Comparison of ENCODE assay signal across 14 cellular contexts in the genomic region with DNA sequence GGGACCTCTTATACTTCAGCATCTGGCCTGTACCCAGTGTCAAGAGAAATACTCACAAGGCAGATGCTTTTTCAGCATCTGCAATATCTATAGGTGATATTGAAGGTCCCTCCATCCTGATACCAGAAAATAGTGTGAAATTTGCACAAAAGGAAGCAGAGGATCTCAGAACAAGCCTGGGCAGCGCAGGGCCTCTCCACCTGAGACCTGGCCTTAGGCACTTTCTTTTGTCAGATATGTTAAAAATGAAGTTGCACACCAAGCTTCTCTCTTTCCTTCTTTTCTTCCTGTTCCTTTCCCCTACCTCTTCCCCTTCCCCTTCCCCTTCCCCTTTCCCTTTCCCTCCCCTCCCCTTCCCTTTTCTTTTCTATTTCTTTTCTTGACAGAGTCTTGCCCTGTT.
"Had no signal": no experiment of that assay in that cellular context is flagged by ENCODE, and none has a peak within 500 bp of the region (broad histone marks: within the 10 kb centered on the region; RNA-seq: fewer than 3 reads in every experiment).

No MANE protein-coding gene starts in this region.

- H3K4me3 Mint-ChIP-seq: activated CD4-positive, alpha-beta memory T cell treated with anti-CD3 and anti-CD28 coated beads for 36 hours; activated naive CD4-positive, alpha-beta T cell treated with anti-CD3 and anti-CD28 coated beads, Interleukin-2, amount 10 ng/mL, durations not matched to agents 7 days and 5 days; activated T-helper 1 cell treated with anti-CD3 and anti-CD28 coated beads, Interleukin-12 subunit alpha, Interleukin-12 subunit beta, Interleukin-2, Interleukin-4 antibody, amounts not matched to agents 30 ng/mL and 10 ng/mL and 1 ng/mL, durations not matched to agents 14 hours and 24 hours and 36 hours; natural killer cell had no signal

- H3K27me3 ChIP-seq: brain microvascular endothelial cell, foreskin keratinocyte, transverse colon had no signal

- H3K36me3 Mint-ChIP-seq: natural killer cell had no signal

- H3K36me3 ChIP-seq: brain microvascular endothelial cell, transverse colon had no signal

- H3K27me3 Mint-ChIP-seq: activated CD4-positive, alpha-beta memory T cell treated with anti-CD3 and anti-CD28 coated beads for 36 hours; activated naive CD4-positive, alpha-beta T cell treated with anti-CD3 and anti-CD28 coated beads, Interleukin-2, amount 10 ng/mL, durations not matched to agents 7 days and 5 days had no signal

- H3K4me3 ChIP-seq: transverse colon had no signal

- DNase-seq: activated CD4-positive, alpha-beta memory T cell treated with anti-CD3 and anti-CD28 coated beads for 36 hours; activated naive CD4-positive, alpha-beta T cell treated with anti-CD3 and anti-CD28 coated beads, Interleukin-2, amount 10 ng/mL, durations not matched to agents 7 days and 5 days; anterior cingulate cortex; brain microvascular endothelial cell; effector CD8-positive, alpha-beta T cell; head of caudate nucleus; mesendoderm; natural killer cell; stimulated activated CD4-positive, alpha-beta T cell treated with anti-CD3 and anti-CD28 coated beads, Interleukin-2, amount 100 ng/mL, for 48 hours; stimulated activated naive CD4-positive, alpha-beta T cell; transverse colon had no signal

- H3K27ac Mint-ChIP-seq: activated naive CD4-positive, alpha-beta T cell treated with anti-CD3 and anti-CD28 coated beads, Interleukin-2, amount 10 ng/mL, durations not matched to agents 7 days and 5 days; activated T-helper 1 cell treated with anti-CD3 and anti-CD28 coated beads, Interleukin-12 subunit alpha, Interleukin-12 subunit beta, Interleukin-2, Interleukin-4 antibody, amounts not matched to agents 30 ng/mL and 10 ng/mL and 1 ng/mL, durations not matched to agents 14 hours and 24 hours and 36 hours had no signal

- H3K9me3 Mint-ChIP-seq: activated CD4-positive, alpha-beta memory T cell treated with anti-CD3 and anti-CD28 coated beads for 36 hours; activated naive CD4-positive, alpha-beta T cell treated with anti-CD3 and anti-CD28 coated beads, Interleukin-2, amount 10 ng/mL, durations not matched to agents 7 days and 5 days; activated T-helper 1 cell treated with anti-CD3 and anti-CD28 coated beads, Interleukin-12 subunit alpha, Interleukin-12 subunit beta, Interleukin-2, Interleukin-4 antibody, amounts not matched to agents 30 ng/mL and 10 ng/mL and 1 ng/mL, durations not matched to agents 14 hours and 24 hours and 36 hours; natural killer cell had no signal

- H3K9me3 ChIP-seq: transverse colon had no signal

- H3K27ac ChIP-seq: brain microvascular endothelial cell, foreskin keratinocyte had no signal

- ATAC-seq: activated CD4-positive, CD25-positive, alpha-beta regulatory T cell treated with anti-CD3 and anti-CD28 coated beads, Interleukin-2, amount 50 U/mL, for 24 hours; foreskin keratinocyte; natural killer cell had no signal
